Comparison of ENCODE assay signal across 20 cellular contexts in genomic region chr4:164847967-164848649, GRCh38. TPM values are rescaled to one million over a fixed set of nuclear protein-coding genes. Genes with fewer than 3 reads are reported as not detected.
DNase-seq lines count a peak whose midpoint lies in the region; ATAC-seq and TF ChIP-seq lines count a peak whose summit lies in the region.
"Had no signal": no experiment of that assay in that cellular context is flagged by ENCODE, and none has a peak within 500 bp of the region (broad histone marks: within the 10 kb centered on the region; RNA-seq: fewer than 3 reads in every experiment).

No MANE protein-coding gene starts in this region.

- BruUV-seq in MCF 10A (replicated peaks; lab: Mats Ljungman, UMichigan), result no TSS peak

- CTCF ChIA-PET in MCF 10A (lab: Yijun Ruan, JAX), result no interaction called here

- H3K27me3 Mint-ChIP-seq in MCF 10A (ENCODE audit: insufficient read depth, unreplicated experiment), result no peaks in the 10 kb centered on the region
- peaks cover 4% of the 10 kb centered on the region for H3K27me3 Mint-ChIP-seq in activated T-helper 2 cell treated with anti-CD3 and anti-CD28 coated beads, Interferon-gamma antibody, Interleukin-2, Interleukin-4, amounts not matched to agents 10 μg/mL and 5 μg/mL and 100 μg/mL, durations not matched to agents 14 hours and 24 hours and 36 hours (ENCODE audit: low read depth)
- H3K27me3 Mint-ChIP-seq: CD4-positive, alpha-beta memory T cell; dendritic cell treated with granulocyte-macrophage colony-stimulating factor and Interleukin-4, amounts not matched to agents 40 ng/mL and 50 ng/mL, for 4 days had no signal

- no peaks in the 10 kb centered on the region for H3K36me3 Mint-ChIP-seq in MCF 10A (ENCODE audit: insufficient read depth, unreplicated experiment)
- no peaks in the 10 kb centered on the region for H3K36me3 Mint-ChIP-seq in activated T-helper 2 cell treated with anti-CD3 and anti-CD28 coated beads, Interferon-gamma antibody, Interleukin-2, Interleukin-4, amounts not matched to agents 10 μg/mL and 5 μg/mL and 100 μg/mL, durations not matched to agents 14 hours and 24 hours and 36 hours (ENCODE audit: low read depth)
- H3K36me3 Mint-ChIP-seq: CD4-positive, alpha-beta memory T cell; memory B cell had no signal

- no peaks in the 10 kb centered on the region for H3K4me1 Mint-ChIP-seq in MCF 10A (ENCODE audit: insufficient read depth, unreplicated experiment)
- no peaks in the 10 kb centered on the region for H3K4me1 Mint-ChIP-seq in activated T-helper 2 cell treated with anti-CD3 and anti-CD28 coated beads, Interferon-gamma antibody, Interleukin-2, Interleukin-4, amounts not matched to agents 10 μg/mL and 5 μg/mL and 100 μg/mL, durations not matched to agents 14 hours and 24 hours and 36 hours (ENCODE audit: low read depth)
- H3K4me1 Mint-ChIP-seq: CD4-positive, alpha-beta memory T cell; memory B cell had no signal

- peaks cover 8% of the 10 kb centered on the region for H3K9me3 Mint-ChIP-seq in MCF 10A (ENCODE audit: unreplicated experiment)
- H3K9me3 Mint-ChIP-seq in activated T-helper 2 cell treated with anti-CD3 and anti-CD28 coated beads, Interferon-gamma antibody, Interleukin-2, Interleukin-4, amounts not matched to agents 10 μg/mL and 5 μg/mL and 100 μg/mL, durations not matched to agents 14 hours and 24 hours and 36 hours, result no peaks in the 10 kb centered on the region
- H3K9me3 Mint-ChIP-seq: activated T-cell treated with anti-CD3 and anti-CD28 coated beads, Interleukin-2, amount 50 U/mL, for 24 hours had no signal

- no peak for TF ChIP-seq CTCF in MCF 10A (IDR thresholded peaks at IDR 0.05; ENCODE audit: unreplicated experiment)

- no peak overlapping the region for H3K27ac Mint-ChIP-seq in MCF 10A (ENCODE audit: low read depth, unreplicated experiment)
- H3K27ac Mint-ChIP-seq in activated T-helper 2 cell treated with anti-CD3 and anti-CD28 coated beads, Interferon-gamma antibody, Interleukin-2, Interleukin-4, amounts not matched to agents 10 μg/mL and 5 μg/mL and 100 μg/mL, durations not matched to agents 14 hours and 24 hours and 36 hours, result no peak overlapping the region
- H3K27ac Mint-ChIP-seq: activated T-cell treated with anti-CD3 and anti-CD28 coated beads, Interleukin-2, amount 50 U/mL, for 24 hours; CD4-positive, alpha-beta memory T cell; dendritic cell treated with granulocyte-macrophage colony-stimulating factor and Interleukin-4, amounts not matched to agents 40 ng/mL and 50 ng/mL, for 4 days; memory B cell had no signal

- DNase-seq in DMS53 (lab: John Stamatoyannopoulos, UW) (peak; percentile 4), DMS53 treated with DMSO at 0.1 percent for 48 hours (lab: John Stamatoyannopoulos, UW; ENCODE audit: unreplicated experiment) (no peak), left kidney (ENCODE audit: low read depth, low spot score) (peak; percentile 31), MCF 10A (ENCODE audit: unreplicated experiment) (no peak), cardiac septum (ENCODE audit: low spot score) (no peak)
- DNase-seq in activated T-helper 2 cell treated with anti-CD3 and anti-CD28 coated beads, Interferon-gamma antibody, Interleukin-2, Interleukin-4, amounts not matched to agents 10 μg/mL and 5 μg/mL and 100 μg/mL, durations not matched to agents 14 hours and 24 hours and 36 hours (ENCODE audit: low spot score), result no peak
- DNase-seq: activated CD4-positive, CD25-positive, alpha-beta regulatory T cell treated with anti-CD3 and anti-CD28 coated beads, Interleukin-2, amount 50 U/mL, for 72 hours; activated T-cell treated with anti-CD3 and anti-CD28 coated beads, Interleukin-2, amount 50 U/mL, for 24 hours; CD4-positive, alpha-beta memory T cell; IMR-90; NCI-H187; small intestine had no signal

- no peak overlapping the region for H3K4me3 Mint-ChIP-seq in MCF 10A (ENCODE audit: unreplicated experiment)
- no peak overlapping the region for H3K4me3 Mint-ChIP-seq in activated T-helper 2 cell treated with anti-CD3 and anti-CD28 coated beads, Interferon-gamma antibody, Interleukin-2, Interleukin-4, amounts not matched to agents 10 μg/mL and 5 μg/mL and 100 μg/mL, durations not matched to agents 14 hours and 24 hours and 36 hours (ENCODE audit: low read depth)
- H3K4me3 Mint-ChIP-seq: activated T-cell treated with anti-CD3 and anti-CD28 coated beads, Interleukin-2, amount 50 U/mL, for 24 hours; CD4-positive, alpha-beta memory T cell; dendritic cell treated with granulocyte-macrophage colony-stimulating factor and Interleukin-4, amounts not matched to agents 40 ng/mL and 50 ng/mL, for 4 days; memory B cell had no signal

- intact Hi-C loops in MCF 10A (cut with micrococcal nuclease), result no loop called here
- intact Hi-C loops in cardiac septum (cut with DNase I), result no loop called here
- intact Hi-C loops in activated T-helper 2 cell treated with anti-CD3 and anti-CD28 coated beads, Interferon-gamma antibody, Interleukin-2, Interleukin-4, amounts not matched to agents 10 μg/mL and 5 μg/mL and 100 μg/mL, durations not matched to agents 14 hours and 24 hours and 36 hours (cut with micrococcal nuclease), result no loop called here

- POLR2A ChIA-PET in MCF 10A (lab: Yijun Ruan, JAX), result no interaction called here

- ATAC-seq in HG02678 (IDR thresholded peaks at IDR 0.05; ENCODE audit: unreplicated experiment), result peak; percentile 81
- peak; percentile 93 for ATAC-seq in HG03571 (IDR thresholded peaks at IDR 0.05; ENCODE audit: unreplicated experiment)
- ATAC-seq: SK-N-SH treated with all-trans-retinoic acid at 6 μM for 48 hours had no signal

RNA-seq across cellular contexts. Expression of gene APELA, which starts 28.9 kb away (rescaled TPM):
- total RNA-seq in MCF 10A (2022) (not detected in 2 replicates), cardiac septum (not detected)
- total RNA-seq in activated T-helper 2 cell treated with anti-CD3 and anti-CD28 coated beads, Interferon-gamma antibody, Interleukin-2, Interleukin-4, amounts not matched to agents 10 μg/mL and 5 μg/mL and 100 μg/mL, durations not matched to agents 14 hours and 24 hours and 36 hours, result not detected in 2 replicates
- total RNA-seq: A172; CD4-positive, alpha-beta memory T cell; fibroblast of lung; IMR-90; thoracic aorta had no signal

Comparison
In these comparisons a context has a peak if more than half of its experiments do, and no peak if none do; other contexts are left out.
1. DNase-seq: peak in DMS53 (single experiment) and left kidney (single experiment); none in DMS53 treated with DMSO at 0.1 percent for 48 hours (single experiment), MCF 10A (single experiment), cardiac septum (single experiment) and activated T-helper 2 cell treated with anti-CD3 and anti-CD28 coated beads, Interferon-gamma antibody, Interleukin-2, Interleukin-4, amounts not matched to agents 10 μg/mL and 5 μg/mL and 100 μg/mL, durations not matched to agents 14 hours and 24 hours and 36 hours (single experiment).